In genomic region chr17:76271669-76272540, GRCh38 we compare ENCODE assay signal across 2 cellular contexts.
TF ChIP-seq lines count a peak whose summit lies in the region.

No MANE protein-coding gene starts in this region.

TF ChIP-seq in IMR-90, 13 proteins besides CTCF, POLR2A, EP300 and RAD21:
- TF ChIP-seq CHD1 (IDR thresholded peaks at IDR 0.05; ENCODE audit: low read depth, low read length) (no peak), USF2 (IDR thresholded peaks at IDR 0.05; ENCODE audit: low read depth, low read length) (no peak), SMC3 (IDR thresholded peaks at IDR 0.05; ENCODE audit: low read depth, low read length) (no peak), RCOR1 (IDR thresholded peaks at IDR 0.05; ENCODE audit: insufficient replicate concordance, low read length) (no peak), MAZ (IDR thresholded peaks at IDR 0.05; ENCODE audit: borderline replicate concordance, low read depth, low read length) (no peak), ELK1 (IDR thresholded peaks at IDR 0.05; ENCODE audit: borderline replicate concordance, low read depth, low read length) (no peak), BHLHE40 (IDR thresholded peaks at IDR 0.05; ENCODE audit: low read depth, low read length) (no peak)

TF ChIP-seq in HepG2, 621 proteins besides CTCF, POLR2A, EP300 and RAD21 (continues in another document):
- TF ChIP-seq ZNF274 (CRISPR knock-in tag; IDR thresholded peaks at IDR 0.05) (0 out of 2 replicates have a peak, but pooled peaks have one; percentile 39), BCL3 (CRISPR knock-in tag; IDR thresholded peaks at IDR 0.05) (0 out of 2 replicates have a peak, but pooled peaks have one; percentile 49), CCAR2 (optimal IDR thresholded peaks at IDR 0.05; ENCODE audit: low read depth, low read length) (no peak), NFKB2 (CRISPR knock-in tag; IDR thresholded peaks at IDR 0.05; ENCODE audit: borderline replicate concordance) (peak; percentile 29; the same call in 1 of the 2 replicates), PAF1 (CRISPR knock-in tag; IDR thresholded peaks at IDR 0.05) (peak; percentile 63; the same call in 1 of the 2 replicates), ZC3H13 (CRISPR knock-in tag; IDR thresholded peaks at IDR 0.05) (0 out of 2 replicates have a peak, but pooled peaks have one; percentile 49), TRIM22 (IDR thresholded peaks at IDR 0.05) (no peak), POGZ (CRISPR knock-in tag; IDR thresholded peaks at IDR 0.05) (no peak), NCOR1 (IDR thresholded peaks at IDR 0.05; ENCODE audit: borderline replicate concordance, low read length) (no peak), HNRNPK (IDR thresholded peaks at IDR 0.05; ENCODE audit: low read depth, low read length, poor library complexity, severe bottlenecking) (peak; percentile 10), ZNF883 (CRISPR knock-in tag; IDR thresholded peaks at IDR 0.05; ENCODE audit: not compliant biosample characterization) (peak; percentile 57), POLR2AphosphoS2 (IDR thresholded peaks at IDR 0.05; ENCODE audit: low read depth, low read length) (peak; percentile 25; the same call in 1 of the 2 replicates), TCF7 (IDR thresholded peaks at IDR 0.05; ENCODE audit: low read depth) (no peak), ZBTB38 (CRISPR knock-in tag; IDR thresholded peaks at IDR 0.05) (peak; percentile 64; the same call in 1 of the 2 replicates), AKAP8 (CRISPR knock-in tag; IDR thresholded peaks at IDR 0.05) (0 out of 2 replicates have a peak, but pooled peaks have one; percentile 70), RBFOX2 (IDR thresholded peaks at IDR 0.05; ENCODE audit: low read depth, low read length) (peak; percentile 71), KDM5B (CRISPR knock-in tag; IDR thresholded peaks at IDR 0.05; ENCODE audit: borderline replicate concordance) (peak; percentile 38; the same call in 1 of the 2 replicates), ZNF547 (CRISPR knock-in tag; IDR thresholded peaks at IDR 0.05) (0 out of 2 replicates have a peak, but pooled peaks have one; percentile 18), HBP1 (CRISPR knock-in tag; IDR thresholded peaks at IDR 0.05; ENCODE audit: low read depth) (no peak), PCBP1 (IDR thresholded peaks at IDR 0.05; ENCODE audit: borderline replicate concordance, low read depth, low read length) (peak; percentile 60; the same call in 1 of the 2 replicates), AGO1 (IDR thresholded peaks at IDR 0.05; ENCODE audit: low read depth, low read length, poor library complexity, severe bottlenecking) (peak; percentile 93), HMG20B (CRISPR knock-in tag; conservative IDR thresholded peaks at IDR 0.05) (no peak), RBM39 (IDR thresholded peaks at IDR 0.05; ENCODE audit: low read depth, low read length, poor library complexity, severe bottlenecking) (peak; percentile 40), ZFY (CRISPR knock-in tag; IDR thresholded peaks at IDR 0.05) (peak; percentile 20; the same call in 1 of the 2 replicates), ZNF337 (CRISPR knock-in tag; IDR thresholded peaks at IDR 0.05; ENCODE audit: borderline replicate concordance, low read depth) (no peak), PLRG1 (conservative IDR thresholded peaks at IDR 0.05) (no peak), ATF5 (CRISPR knock-in tag; IDR thresholded peaks at IDR 0.05; ENCODE audit: low read depth) (no peak), ZSCAN25 (CRISPR knock-in tag; IDR thresholded peaks at IDR 0.05) (peak; percentile 78), RARG (CRISPR knock-in tag; IDR thresholded peaks at IDR 0.05; ENCODE audit: low read depth) (no peak), ZNF784 (CRISPR knock-in tag; IDR thresholded peaks at IDR 0.05; ENCODE audit: borderline replicate concordance) (0 out of 2 replicates have a peak, but pooled peaks have one; percentile 64), ZNF142 (CRISPR knock-in tag; IDR thresholded peaks at IDR 0.05) (no peak), PHF8 (CRISPR knock-in tag; IDR thresholded peaks at IDR 0.05) (no peak)
- TF ChIP-seq, protein P1, sequence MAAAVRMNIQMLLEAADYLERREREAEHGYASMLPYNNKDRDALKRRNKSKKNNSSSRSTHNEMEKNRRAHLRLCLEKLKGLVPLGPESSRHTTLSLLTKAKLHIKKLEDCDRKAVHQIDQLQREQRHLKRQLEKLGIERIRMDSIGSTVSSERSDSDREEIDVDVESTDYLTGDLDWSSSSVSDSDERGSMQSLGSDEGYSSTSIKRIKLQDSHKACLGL (CRISPR knock-in tag; IDR thresholded peaks at IDR 0.05) = no peak
- TF ChIP-seq, protein P2, sequence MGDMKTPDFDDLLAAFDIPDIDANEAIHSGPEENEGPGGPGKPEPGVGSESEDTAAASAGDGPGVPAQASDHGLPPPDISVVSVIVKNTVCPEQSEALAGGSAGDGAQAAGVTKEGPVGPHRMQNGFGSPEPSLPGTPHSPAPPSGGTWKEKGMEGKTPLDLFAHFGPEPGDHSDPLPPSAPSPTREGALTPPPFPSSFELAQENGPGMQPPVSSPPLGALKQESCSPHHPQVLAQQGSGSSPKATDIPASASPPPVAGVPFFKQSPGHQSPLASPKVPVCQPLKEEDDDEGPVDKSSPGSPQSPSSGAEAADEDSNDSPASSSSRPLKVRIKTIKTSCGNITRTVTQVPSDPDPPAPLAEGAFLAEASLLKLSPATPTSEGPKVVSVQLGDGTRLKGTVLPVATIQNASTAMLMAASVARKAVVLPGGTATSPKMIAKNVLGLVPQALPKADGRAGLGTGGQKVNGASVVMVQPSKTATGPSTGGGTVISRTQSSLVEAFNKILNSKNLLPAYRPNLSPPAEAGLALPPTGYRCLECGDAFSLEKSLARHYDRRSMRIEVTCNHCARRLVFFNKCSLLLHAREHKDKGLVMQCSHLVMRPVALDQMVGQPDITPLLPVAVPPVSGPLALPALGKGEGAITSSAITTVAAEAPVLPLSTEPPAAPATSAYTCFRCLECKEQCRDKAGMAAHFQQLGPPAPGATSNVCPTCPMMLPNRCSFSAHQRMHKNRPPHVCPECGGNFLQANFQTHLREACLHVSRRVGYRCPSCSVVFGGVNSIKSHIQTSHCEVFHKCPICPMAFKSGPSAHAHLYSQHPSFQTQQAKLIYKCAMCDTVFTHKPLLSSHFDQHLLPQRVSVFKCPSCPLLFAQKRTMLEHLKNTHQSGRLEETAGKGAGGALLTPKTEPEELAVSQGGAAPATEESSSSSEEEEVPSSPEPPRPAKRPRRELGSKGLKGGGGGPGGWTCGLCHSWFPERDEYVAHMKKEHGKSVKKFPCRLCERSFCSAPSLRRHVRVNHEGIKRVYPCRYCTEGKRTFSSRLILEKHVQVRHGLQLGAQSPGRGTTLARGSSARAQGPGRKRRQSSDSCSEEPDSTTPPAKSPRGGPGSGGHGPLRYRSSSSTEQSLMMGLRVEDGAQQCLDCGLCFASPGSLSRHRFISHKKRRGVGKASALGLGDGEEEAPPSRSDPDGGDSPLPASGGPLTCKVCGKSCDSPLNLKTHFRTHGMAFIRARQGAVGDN (CRISPR knock-in tag; IDR thresholded peaks at IDR 0.05) = peak; percentile 25
- TF ChIP-seq, protein P3, sequence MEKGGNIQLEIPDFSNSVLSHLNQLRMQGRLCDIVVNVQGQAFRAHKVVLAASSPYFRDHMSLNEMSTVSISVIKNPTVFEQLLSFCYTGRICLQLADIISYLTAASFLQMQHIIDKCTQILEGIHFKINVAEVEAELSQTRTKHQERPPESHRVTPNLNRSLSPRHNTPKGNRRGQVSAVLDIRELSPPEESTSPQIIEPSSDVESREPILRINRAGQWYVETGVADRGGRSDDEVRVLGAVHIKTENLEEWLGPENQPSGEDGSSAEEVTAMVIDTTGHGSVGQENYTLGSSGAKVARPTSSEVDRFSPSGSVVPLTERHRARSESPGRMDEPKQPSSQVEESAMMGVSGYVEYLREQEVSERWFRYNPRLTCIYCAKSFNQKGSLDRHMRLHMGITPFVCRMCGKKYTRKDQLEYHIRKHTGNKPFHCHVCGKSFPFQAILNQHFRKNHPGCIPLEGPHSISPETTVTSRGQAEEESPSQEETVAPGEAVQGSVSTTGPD (CRISPR knock-in tag; IDR thresholded peaks at IDR 0.05) = no peak
- TF ChIP-seq, protein P4, sequence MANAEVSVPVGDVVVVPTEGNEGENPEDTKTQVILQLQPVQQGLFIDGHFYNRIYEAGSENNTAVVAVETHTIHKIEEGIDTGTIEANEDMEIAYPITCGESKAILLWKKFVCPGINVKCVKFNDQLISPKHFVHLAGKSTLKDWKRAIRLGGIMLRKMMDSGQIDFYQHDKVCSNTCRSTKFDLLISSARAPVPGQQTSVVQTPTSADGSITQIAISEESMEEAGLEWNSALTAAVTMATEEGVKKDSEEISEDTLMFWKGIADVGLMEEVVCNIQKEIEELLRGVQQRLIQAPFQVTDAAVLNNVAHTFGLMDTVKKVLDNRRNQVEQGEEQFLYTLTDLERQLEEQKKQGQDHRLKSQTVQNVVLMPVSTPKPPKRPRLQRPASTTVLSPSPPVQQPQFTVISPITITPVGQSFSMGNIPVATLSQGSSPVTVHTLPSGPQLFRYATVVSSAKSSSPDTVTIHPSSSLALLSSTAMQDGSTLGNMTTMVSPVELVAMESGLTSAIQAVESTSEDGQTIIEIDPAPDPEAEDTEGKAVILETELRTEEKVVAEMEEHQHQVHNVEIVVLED (CRISPR knock-in tag; IDR thresholded peaks at IDR 0.05; ENCODE audit: borderline replicate concordance) = no peak
